ENCODE assay signal across 11 cellular contexts in the genomic region with DNA sequence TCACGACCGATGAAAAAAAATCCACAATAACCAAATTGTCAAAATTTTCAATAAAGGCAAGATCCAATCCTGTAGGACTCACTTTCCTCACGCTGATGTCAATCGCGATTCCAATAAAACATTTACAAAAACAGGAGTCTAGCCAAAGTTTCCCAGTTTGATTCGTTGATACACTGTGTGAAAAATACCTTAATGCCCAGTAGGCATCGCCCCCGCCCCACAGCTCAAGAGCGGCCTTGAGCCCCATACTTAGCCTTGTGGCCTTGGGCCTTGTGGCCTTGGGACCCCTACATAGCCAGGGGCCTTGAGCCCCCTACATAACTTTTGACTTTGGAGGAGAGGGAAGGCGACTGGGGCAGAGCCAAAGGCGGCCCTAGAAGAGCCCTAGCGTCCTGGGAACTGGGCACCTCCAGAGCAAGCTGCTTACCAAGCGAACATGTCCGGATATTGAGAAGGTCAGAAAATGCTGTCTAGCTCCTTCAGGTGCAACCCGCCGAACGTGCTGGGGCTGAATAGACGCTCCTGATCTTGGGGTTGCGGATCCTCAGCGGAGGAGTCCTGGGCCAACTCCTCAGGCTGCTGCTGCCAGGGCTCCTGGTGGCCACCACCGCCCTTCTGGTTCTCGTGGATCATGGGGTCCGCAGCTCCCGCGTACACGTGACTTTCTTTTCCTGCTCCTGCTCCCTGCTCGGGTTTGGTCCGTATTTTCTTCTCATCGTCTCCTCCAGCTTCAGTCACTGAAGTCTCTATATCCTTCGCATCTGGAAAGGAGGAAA.
DNase-seq lines count a peak whose midpoint lies in the region; ATAC-seq lines count a peak whose summit lies in the region.
"Had no signal": no experiment of that assay in that cellular context is flagged by ENCODE, and none has a peak within 500 bp of the region (broad histone marks: within the 10 kb centered on the region; RNA-seq: fewer than 3 reads in every experiment).

No MANE protein-coding gene starts in this region.

- H3K4me3 ChIP-seq in effector memory CD4-positive, alpha-beta T cell (ENCODE audit: insufficient read depth, low read depth, low read length, poor library complexity, severe bottlenecking): peak overlapping the region; percentile 44

- no peak for ATAC-seq in stimulated activated naive CD8-positive, alpha-beta T cell treated with anti-CD3 and anti-CD28 coated beads, Interleukin-15, Interleukin-2, amounts not matched to agents 100 U/mL and 50 U/mL, for 24 hours
- no peak for ATAC-seq in natural killer cell treated with Interleukin-12 subunit alpha and Interleukin-12 subunit beta and Interleukin-15 and Interleukin-18, amount 100 ng/mL, for 72 hours
- ATAC-seq in HG03280 (IDR thresholded peaks at IDR 0.05; ENCODE audit: unreplicated experiment) (no peak), GM18870 (IDR thresholded peaks at IDR 0.05; ENCODE audit: unreplicated experiment) (no peak)
- ATAC-seq: activated CD4-positive, CD25-positive, alpha-beta regulatory T cell treated with anti-CD3 and anti-CD28 coated beads, Interleukin-2, amount 50 U/mL, for 24 hours had no signal

- H3K4me1 Mint-ChIP-seq in stimulated activated naive CD8-positive, alpha-beta T cell treated with anti-CD3 and anti-CD28 coated beads, Interleukin-15, Interleukin-2, amounts not matched to agents 100 ng/mL and 50 ng/mL, for 24 hours (ENCODE audit: low read depth): peaks cover 9% of the 10 kb centered on the region
- H3K4me1 Mint-ChIP-seq in natural killer cell treated with Interleukin-12 subunit alpha and Interleukin-12 subunit beta and Interleukin-15 and Interleukin-18, amount 100 ng/mL, for 72 hours (ENCODE audit: low read depth in 2 of 2): peaks cover 0 to 5% of the 10 kb centered on the region in 2 donors

- peaks cover 8% of the 10 kb centered on the region for H3K27me3 ChIP-seq in effector memory CD4-positive, alpha-beta T cell (replicated peaks; ENCODE audit: control insufficient read depth, insufficient read depth, low read length, poor library complexity, severe bottlenecking)

- no peaks in the 10 kb centered on the region for H3K36me3 ChIP-seq in effector memory CD4-positive, alpha-beta T cell (ENCODE audit: control insufficient read depth, insufficient read depth, low read length)

- H3K4me3 Mint-ChIP-seq in stimulated activated naive CD8-positive, alpha-beta T cell treated with anti-CD3 and anti-CD28 coated beads, Interleukin-15, Interleukin-2, amounts not matched to agents 100 ng/mL and 50 ng/mL, for 24 hours: peak overlapping the region; percentile 59
- peak overlapping the region; percentile 58 for H3K4me3 Mint-ChIP-seq in natural killer cell treated with Interleukin-12 subunit alpha and Interleukin-12 subunit beta and Interleukin-15 and Interleukin-18, amount 100 ng/mL, for 72 hours

- no peak for DNase-seq in stimulated activated naive CD8-positive, alpha-beta T cell treated with anti-CD3 and anti-CD28 coated beads, Interleukin-15, Interleukin-2, amounts not matched to agents 100 U/mL and 50 U/mL, for 24 hours
- DNase-seq in effector memory CD4-positive, alpha-beta T cell: no peak
- DNase-seq in natural killer cell treated with Interleukin-12 subunit alpha and Interleukin-12 subunit beta and Interleukin-15 and Interleukin-18, amount 100 ng/mL, for 72 hours (ENCODE audit: low spot score): no peak
- DNase-seq in foreskin melanocyte: no peak
- DNase-seq in NCI-H1105 treated with DMSO at 0.1 percent for 48 hours (lab: John Stamatoyannopoulos, UW): no peak
- DNase-seq: mesenchymal stem cell, NCI-H1694 had no signal

- H3K27ac Mint-ChIP-seq in stimulated activated naive CD8-positive, alpha-beta T cell treated with anti-CD3 and anti-CD28 coated beads, Interleukin-15, Interleukin-2, amounts not matched to agents 100 ng/mL and 50 ng/mL, for 24 hours: no peak overlapping the region
- H3K27ac Mint-ChIP-seq in natural killer cell treated with Interleukin-12 subunit alpha and Interleukin-12 subunit beta and Interleukin-15 and Interleukin-18, amount 100 ng/mL, for 72 hours: no peak overlapping the region

- no peaks in the 10 kb centered on the region for H3K4me1 ChIP-seq in effector memory CD4-positive, alpha-beta T cell (ENCODE audit: control insufficient read depth, insufficient read depth, low read length, poor library complexity, severe bottlenecking)

- H3K27ac ChIP-seq in effector memory CD4-positive, alpha-beta T cell (ENCODE audit: insufficient read depth, low read length, poor library complexity, severe bottlenecking): no peak overlapping the region

- H3K36me3 Mint-ChIP-seq in stimulated activated naive CD8-positive, alpha-beta T cell treated with anti-CD3 and anti-CD28 coated beads, Interleukin-15, Interleukin-2, amounts not matched to agents 100 ng/mL and 50 ng/mL, for 24 hours (ENCODE audit: low read depth): no peaks in the 10 kb centered on the region
- H3K36me3 Mint-ChIP-seq in natural killer cell treated with Interleukin-12 subunit alpha and Interleukin-12 subunit beta and Interleukin-15 and Interleukin-18, amount 100 ng/mL, for 72 hours: no peaks in the 10 kb centered on the region

- no peaks in the 10 kb centered on the region for H3K9me3 Mint-ChIP-seq in stimulated activated naive CD8-positive, alpha-beta T cell treated with anti-CD3 and anti-CD28 coated beads, Interleukin-15, Interleukin-2, amounts not matched to agents 100 ng/mL and 50 ng/mL, for 24 hours
- no peaks in the 10 kb centered on the region for H3K9me3 Mint-ChIP-seq in natural killer cell treated with Interleukin-12 subunit alpha and Interleukin-12 subunit beta and Interleukin-15 and Interleukin-18, amount 100 ng/mL, for 72 hours

- no peaks in the 10 kb centered on the region for H3K9me3 ChIP-seq in effector memory CD4-positive, alpha-beta T cell (ENCODE audit: control insufficient read depth, low read length)

- peaks cover 46% of the 10 kb centered on the region for H3K27me3 Mint-ChIP-seq in stimulated activated naive CD8-positive, alpha-beta T cell treated with anti-CD3 and anti-CD28 coated beads, Interleukin-15, Interleukin-2, amounts not matched to agents 100 ng/mL and 50 ng/mL, for 24 hours
- H3K27me3 Mint-ChIP-seq in natural killer cell treated with Interleukin-12 subunit alpha and Interleukin-12 subunit beta and Interleukin-15 and Interleukin-18, amount 100 ng/mL, for 72 hours: peaks cover 32 to 41% of the 10 kb centered on the region in 2 donors
